18 cellular contexts compared by ENCODE assay signal in genomic region chr10:99360935-99361334, GRCh38. TPM values are rescaled to one million over a fixed set of nuclear protein-coding genes. Genes with fewer than 3 reads are reported as not detected.
A peak's percentile ranks its signal among the peaks of the same experiment; 100 is the strongest.
DNase-seq lines count a peak whose midpoint lies in the region; ATAC-seq, FAIRE-seq and TF ChIP-seq lines count a peak whose summit lies in the region.
"Had no signal": no experiment of that assay in that cellular context is flagged by ENCODE, and none has a peak within 500 bp of the region (broad histone marks: within the 10 kb centered on the region; RNA-seq: fewer than 3 reads in every experiment).

No MANE protein-coding gene starts in this region.

- H3K23ac ChIP-seq in mesendoderm (ENCODE audit: low read length) = no peak overlapping the region

- H3F3A ChIP-seq in Loucy (ENCODE audit: low read depth) = no peaks in the 10 kb centered on the region

- no peak for TF ChIP-seq CTCF in Loucy (conservative IDR thresholded peaks at IDR 0.05; ENCODE audit: low read length)
- TF ChIP-seq CTCF in bronchial epithelial cell (IDR thresholded peaks at IDR 0.05; ENCODE audit: insufficient read depth, low read length, severe bottlenecking) = no peak

- POLR2A ChIA-PET in naive thymus-derived CD4-positive, alpha-beta T cell (lab: Charles Lee) = no interaction called here

- intact Hi-C loops in naive thymus-derived CD4-positive, alpha-beta T cell (cut with micrococcal nuclease) = no loop called here

- no peaks in the 10 kb centered on the region for H3K36me3 ChIP-seq in Loucy (ENCODE audit: insufficient read depth, low read length)
- H3K36me3 ChIP-seq in bronchial epithelial cell (ENCODE audit: control insufficient read depth, insufficient read depth, low read length) = no peaks in the 10 kb centered on the region
- H3K36me3 ChIP-seq in mesendoderm (ENCODE audit: control insufficient read depth, insufficient read depth, low read length) = no peaks in the 10 kb centered on the region
- H3K36me3 ChIP-seq in naive thymus-derived CD4-positive, alpha-beta T cell (ENCODE audit: control insufficient read depth in 2 of 3, insufficient read depth in 3 of 3, low read length in 3 of 3) = no peaks in the 10 kb centered on the region
- H3K36me3 ChIP-seq: BLaER1 had no signal

- no peaks in the 10 kb centered on the region for H3K9me3 ChIP-seq in Loucy (ENCODE audit: insufficient read depth, low read depth, low read length)
- no peaks in the 10 kb centered on the region for H3K9me3 ChIP-seq in naive thymus-derived CD4-positive, alpha-beta T cell (ENCODE audit: control insufficient read depth in 2 of 3, low read length in 3 of 3)
- H3K9me3 ChIP-seq: BLaER1 had no signal

- H4K5ac ChIP-seq in mesendoderm (ENCODE audit: low read length) = no peak overlapping the region

- CTCF ChIA-PET in naive thymus-derived CD4-positive, alpha-beta T cell (lab: Charles Lee) = no interaction called here

- peak overlapping the region; percentile 61; the same call in 1 of the 2 replicates for H2AFZ ChIP-seq in Loucy (ENCODE audit: low read length)

- H3K18ac ChIP-seq in mesendoderm (ENCODE audit: low read length) = peak overlapping the region; percentile 13

- no peak overlapping the region for H3K4me3 ChIP-seq in Loucy (ENCODE audit: low read length, poor library complexity, severe bottlenecking)
- no peak overlapping the region for H3K4me3 ChIP-seq in bronchial epithelial cell (ENCODE audit: low read depth, low read length)
- H3K4me3 ChIP-seq in mesendoderm (ENCODE audit: low read length) = no peak overlapping the region
- no peak overlapping the region for H3K4me3 ChIP-seq in naive thymus-derived CD4-positive, alpha-beta T cell (ENCODE audit: low read length)
- H3K4me3 ChIP-seq: BLaER1 had no signal

- no CpG with 5 or more reads among the region's 5 CpGs for WGBS in mesendoderm (ENCODE audit: extremely low coverage, insufficient coverage, low lambda C conversion rate)

- no peak overlapping the region for H2BK5ac ChIP-seq in mesendoderm (ENCODE audit: low read length)

- H3K4me2 ChIP-seq in Loucy (ENCODE audit: low read depth, low read length, poor library complexity, severe bottlenecking) (no peak overlapping the region), mesendoderm (ENCODE audit: low read length) (no peak overlapping the region)
- H3K4me2 ChIP-seq: BLaER1 had no signal

- H3K56ac ChIP-seq in mesendoderm (ENCODE audit: low read length) = peak overlapping the region; percentile 22

- H3K4me1 ChIP-seq in Loucy (ENCODE audit: insufficient read depth, low read length, poor library complexity, severe bottlenecking) = no peaks in the 10 kb centered on the region
- peaks cover 22% of the 10 kb centered on the region for H3K4me1 ChIP-seq in mesendoderm (ENCODE audit: control insufficient read depth, low read depth, low read length)
- no peaks in the 10 kb centered on the region for H3K4me1 ChIP-seq in naive thymus-derived CD4-positive, alpha-beta T cell (ENCODE audit: control insufficient read depth in 2 of 2, insufficient read depth in 2 of 2, low read length in 2 of 2)

- H3K27ac Mint-ChIP-seq in naive thymus-derived CD4-positive, alpha-beta T cell = no peak overlapping the region
- H3K27ac Mint-ChIP-seq: T-helper 17 cell had no signal

- H4K8ac ChIP-seq in mesendoderm (ENCODE audit: low read depth, low read length) = no peak overlapping the region

- H3K9ac ChIP-seq in Loucy (ENCODE audit: low read depth, low read length, poor library complexity, severe bottlenecking) (no peak overlapping the region), mesendoderm (ENCODE audit: low read length) (no peak overlapping the region)
- H3K9ac ChIP-seq: BLaER1 had no signal

- DNase-seq in EH (ENCODE audit: low read depth) = peak; percentile 27
- no peak for DNase-seq in bronchial epithelial cell (ENCODE audit: low read depth)
- DNase-seq in mesendoderm = peak; percentile 30
- no peak for DNase-seq in naive thymus-derived CD4-positive, alpha-beta T cell
- no peak for DNase-seq in stimulated activated naive CD4-positive, alpha-beta T cell treated with Interleukin-2 at 50 U/mL for 16 hours (lab: John Stamatoyannopoulos, UW)
- DNase-seq in NCI-H82 treated with DMSO at 0.1 percent for 48 hours (lab: John Stamatoyannopoulos, UW; ENCODE audit: unreplicated experiment) = no peak
- DNase-seq: IMR-90, NCI-H1436 treated with DMSO at 0.1 percent for 48 hours, NCI-H2029 treated with DMSO at 0.1 percent for 48 hours, NCI-H510A, NCI-H774, SHP77 treated with DMSO at 0.1 percent for 48 hours, T-helper 17 cell had no signal

- no peak for ATAC-seq in naive thymus-derived CD4-positive, alpha-beta T cell
- no peak for ATAC-seq in GM19452 (IDR thresholded peaks at IDR 0.05; ENCODE audit: unreplicated experiment)
- ATAC-seq: T-helper 17 cell had no signal

- H3K9me3 Mint-ChIP-seq in naive thymus-derived CD4-positive, alpha-beta T cell = no peaks in the 10 kb centered on the region

- no peaks in the 10 kb centered on the region for H3K27me3 ChIP-seq in Loucy (ENCODE audit: insufficient read depth, low read length, poor library complexity, severe bottlenecking)
- H3K27me3 ChIP-seq in bronchial epithelial cell (ENCODE audit: control insufficient read depth, insufficient read depth, low read length) = no peaks in the 10 kb centered on the region
- no peaks in the 10 kb centered on the region for H3K27me3 ChIP-seq in mesendoderm (ENCODE audit: insufficient read depth, low read length, poor library complexity)
- no peaks in the 10 kb centered on the region for H3K27me3 ChIP-seq in naive thymus-derived CD4-positive, alpha-beta T cell (ENCODE audit: control insufficient read depth in 2 of 2, insufficient read depth in 2 of 2, low read length in 2 of 2)
- H3K27me3 ChIP-seq: BLaER1 had no signal

- H2BK120ac ChIP-seq in mesendoderm (ENCODE audit: low read depth, low read length) = no peak overlapping the region

- no peak overlapping the region for H2BK15ac ChIP-seq in mesendoderm (replicated peaks; ENCODE audit: low read depth)

- H3K27me3 Mint-ChIP-seq in naive thymus-derived CD4-positive, alpha-beta T cell = peaks cover 0 to 26% (median 4%) of the 10 kb centered on the region in 5 donors

- FAIRE-seq in bronchial epithelial cell (lab: Jason Lieb, UNC) = peak; percentile 83
- FAIRE-seq: H54 had no signal

- no peak overlapping the region for H3K4me3 Mint-ChIP-seq in naive thymus-derived CD4-positive, alpha-beta T cell
- H3K4me3 Mint-ChIP-seq: T-helper 17 cell had no signal

- H2AK5ac ChIP-seq in mesendoderm (ENCODE audit: low read length) = peak overlapping the region; percentile 18

- H3K36me3 Mint-ChIP-seq in naive thymus-derived CD4-positive, alpha-beta T cell = no peaks in the 10 kb centered on the region

- H3K79me1 ChIP-seq in mesendoderm (ENCODE audit: low read length) = no peaks in the 10 kb centered on the region

- H3K79me2 ChIP-seq in Loucy (ENCODE audit: insufficient read depth, low read length) (no peaks in the 10 kb centered on the region), mesendoderm (ENCODE audit: control insufficient read depth, insufficient read depth, low read length) (no peaks in the 10 kb centered on the region)

- no peak overlapping the region for H3K27ac ChIP-seq in mesendoderm (ENCODE audit: low read depth, low read length)
- H3K27ac ChIP-seq in naive thymus-derived CD4-positive, alpha-beta T cell (ENCODE audit: low read depth, low read length) = no peak overlapping the region
- H3K27ac ChIP-seq: BLaER1 had no signal

- H3K9me2 ChIP-seq in Loucy (replicated peaks; ENCODE audit: low read depth, low read length) = no peaks in the 10 kb centered on the region

- H3K4me1 Mint-ChIP-seq in naive thymus-derived CD4-positive, alpha-beta T cell = no peaks in the 10 kb centered on the region
- H3K4me1 Mint-ChIP-seq: T-helper 17 cell had no signal

- H4K20me1 ChIP-seq in Loucy (ENCODE audit: insufficient read depth, low read length, poor library complexity, severe bottlenecking) = no peaks in the 10 kb centered on the region
- H4K20me1 ChIP-seq: BLaER1 had no signal

- H3K4ac ChIP-seq in mesendoderm (ENCODE audit: low read depth, low read length) = no peak overlapping the region

RNA-seq across cellular contexts. Expression of gene CNNM1, which starts 31.8 kb away (rescaled TPM):
- total RNA-seq in bronchial epithelial cell = under 0.01 TPM in 1 of 2 replicates, not detected in the other
- polyA plus RNA-seq in mesendoderm (2013, experiment 1 of 2) = 0.14 TPM
- polyA plus RNA-seq in mesendoderm (2013, experiment 2 of 2) = 0.15 TPM
- 1 to 10 TPM in 1 of 5 experiments, under 1 TPM in 4; 0.24 to 1.9 (median 0.57) TPM for total RNA-seq in naive thymus-derived CD4-positive, alpha-beta T cell
- polyA plus RNA-seq in naive thymus-derived CD4-positive, alpha-beta T cell = under 1 TPM; 0.12 to 0.30 TPM
- total RNA-seq: HT-29 had no signal

Comparison
In these comparisons a context has a peak if more than half of its experiments do, and no peak if none do; other contexts are left out.
1. DNase-seq: peak in EH (single experiment) and mesendoderm (single experiment); none in bronchial epithelial cell (single experiment), naive thymus-derived CD4-positive, alpha-beta T cell (0 of 9), stimulated activated naive CD4-positive, alpha-beta T cell treated with Interleukin-2 at 50 U/mL for 16 hours (single experiment) and NCI-H82 treated with DMSO at 0.1 percent for 48 hours (single experiment).